Comparison of ENCODE assay signal across 16 cellular contexts in genomic region chr7:1220000-1220726, GRCh38. TPM values are rescaled to one million over a fixed set of nuclear protein-coding genes. Genes with fewer than 3 reads are reported as not detected.
A peak's percentile ranks its signal among the peaks of the same experiment; 100 is the strongest.
DNase-seq lines count a peak whose midpoint lies in the region; ATAC-seq and TF ChIP-seq lines count a peak whose summit lies in the region.
"Had no signal": no experiment of that assay in that cellular context is flagged by ENCODE, and none has a peak within 500 bp of the region (broad histone marks: within the 10 kb centered on the region; RNA-seq: fewer than 3 reads in every experiment).

No MANE protein-coding gene starts in this region.

- H3K9me2 ChIP-seq in SK-N-SH, result no peaks in the 10 kb centered on the region
- H3K9me2 ChIP-seq in hepatocyte (replicated peaks; ENCODE audit: insufficient read depth), result no peaks in the 10 kb centered on the region

- H2AFZ ChIP-seq in SK-N-SH (ENCODE audit: low read depth) (no peak overlapping the region), hepatocyte (no peak overlapping the region)
- H2AFZ ChIP-seq: GM23248 had no signal

- H3K27ac ChIP-seq in SK-N-SH (ENCODE audit: low read depth in 2 of 2, low read length in 1 of 2), result no peak overlapping the region
- H3K27ac ChIP-seq in hepatocyte, result no peak overlapping the region
- H3K27ac ChIP-seq: BLaER1, GM23248 had no signal

- H3K4me1 ChIP-seq in SK-N-SH (ENCODE audit: control insufficient read depth in 1 of 2, insufficient read depth in 2 of 2, low read depth in 1 of 2, low read length in 1 of 2) (no peaks in the 10 kb centered on the region), hepatocyte (ENCODE audit: insufficient read depth) (peaks cover 6% of the 10 kb centered on the region)

- no peak overlapping the region for H3K9ac ChIP-seq in SK-N-SH
- H3K9ac ChIP-seq: BLaER1, GM23248 had no signal

- CTCF ChIA-PET in SK-N-SH (lab: Yijun Ruan, JAX), result interaction anchor here (0.6 to 11.4 kb wide), 14 partner anchors 10 to 311 kb away, joined by 3 to 218 read pairs (median 5); no protein-coding TSS in a partner anchor

- TF ChIP-seq RAD21 in SK-N-SH (IDR thresholded peaks at IDR 0.05; ENCODE audit: low read length), result no peak

- no peaks in the 10 kb centered on the region for H3K36me3 ChIP-seq in SK-N-SH (replicated peaks in 1 of 2; ENCODE audit: control insufficient read depth in 1 of 2, insufficient read depth in 2 of 2, low read length in 1 of 2)
- no peaks in the 10 kb centered on the region for H3K36me3 ChIP-seq in H7 (replicated peaks; ENCODE audit: control insufficient read depth, insufficient read depth, low read length)
- H3K36me3 ChIP-seq in hepatocyte (replicated peaks; ENCODE audit: insufficient read depth, low read depth), result no peaks in the 10 kb centered on the region
- H3K36me3 ChIP-seq: BLaER1 had no signal

- no peak overlapping the region for H3K4me3 ChIP-seq in SK-N-SH (ENCODE audit: low read depth in 2 of 2, low read length in 1 of 2)
- no peak overlapping the region for H3K4me3 ChIP-seq in H7 (ENCODE audit: insufficient read depth, low read depth, low read length)
- no peak overlapping the region for H3K4me3 ChIP-seq in hepatocyte
- H3K4me3 ChIP-seq: BLaER1, GM23248 had no signal

- H3K9me3 ChIP-seq in SK-N-SH, result no peaks in the 10 kb centered on the region
- no peaks in the 10 kb centered on the region for H3K9me3 ChIP-seq in hepatocyte (ENCODE audit: low read depth)
- H3K9me3 ChIP-seq: BLaER1 had no signal

- TF ChIP-seq EP300 in SK-N-SH (IDR thresholded peaks at IDR 0.05; ENCODE audit: borderline replicate concordance in 1 of 2, low read depth in 1 of 2, low read length in 1 of 2), result no peak

- H4K20me1 ChIP-seq in SK-N-SH (ENCODE audit: insufficient read depth) (peaks cover 6% of the 10 kb centered on the region), hepatocyte (ENCODE audit: insufficient read depth, poor library complexity, severe bottlenecking) (no peaks in the 10 kb centered on the region)

- DNase-seq in SK-N-SH, result peak; percentile 22
- peak; percentile 38 for DNase-seq in H7
- DNase-seq in hepatocyte (ENCODE audit: low spot score), result peak; percentile 1
- DNase-seq in activated CD4-positive, CD25-positive, alpha-beta regulatory T cell (lab: John Stamatoyannopoulos, UW), result no peak
- DNase-seq in NCI-H82 (lab: John Stamatoyannopoulos, UW), result no peak
- DNase-seq: CD4-positive, alpha-beta memory T cell; DMS153; DMS79; GDM1; GM23248 had no signal

- H3K4me2 ChIP-seq in SK-N-SH (no peak overlapping the region), hepatocyte (no peak overlapping the region)
- H3K4me2 ChIP-seq: BLaER1 had no signal

- no peaks in the 10 kb centered on the region for H3F3A ChIP-seq in SK-N-SH (replicated peaks; ENCODE audit: insufficient read depth)

- H3K79me2 ChIP-seq in SK-N-SH (ENCODE audit: insufficient read depth) (no peaks in the 10 kb centered on the region), hepatocyte (no peaks in the 10 kb centered on the region)

- TF ChIP-seq CTCF in SK-N-SH (IDR thresholded peaks at IDR 0.05) (no peak), hepatocyte (IDR thresholded peaks at IDR 0.05; ENCODE audit: poor library complexity) (no peak)

- POLR2A ChIA-PET in SK-N-SH (lab: Yijun Ruan, JAX), result no interaction called here

- peaks cover 97% of the 10 kb centered on the region for H3K27me3 ChIP-seq in SK-N-SH (ENCODE audit: insufficient read depth)
- H3K27me3 ChIP-seq in H7 (ENCODE audit: control insufficient read depth, insufficient read depth, low read length), result peaks cover 43% of the 10 kb centered on the region
- peaks cover 58% of the 10 kb centered on the region for H3K27me3 ChIP-seq in hepatocyte

- WGBS in SK-N-SH (ENCODE audit: low lambda C conversion rate), result 12% methylated on average over 13 of the region's 13 CpGs
- 66% methylated on average over 12 of the region's 13 CpGs for WGBS in hepatocyte (ENCODE audit: low lambda C conversion rate, missing lambda C conversion rate)

- ATAC-seq in SK-N-SH treated with all-trans-retinoic acid at 6 μM for 48 hours, result no peak
- ATAC-seq in activated CD4-positive, CD25-positive, alpha-beta regulatory T cell treated with anti-CD3 and anti-CD28 coated beads, Interleukin-2, amount 50 U/mL, for 24 hours, result no peak

TF ChIP-seq in SK-N-SH, 30 proteins besides CTCF, POLR2A, EP300 and RAD21 (continues in another document):
- TF ChIP-seq YY1 (IDR thresholded peaks at IDR 0.05; ENCODE audit: low read depth), result no peak
- no peak for TF ChIP-seq EZH2phosphoT487 (IDR thresholded peaks at IDR 0.05; ENCODE audit: borderline replicate concordance, low read depth)
- no peak for TF ChIP-seq IRF3 (IDR thresholded peaks at IDR 0.05; ENCODE audit: low read depth, low read length)
- no peak for TF ChIP-seq TEAD4 (IDR thresholded peaks at IDR 0.05; ENCODE audit: borderline replicate concordance, insufficient read depth)
- TF ChIP-seq SIN3A (IDR thresholded peaks at IDR 0.05; ENCODE audit: borderline replicate concordance, low read depth, low read length), result no peak
- TF ChIP-seq FOXJ3 (CRISPR knock-in tag; IDR thresholded peaks at IDR 0.05), result no peak
- TF ChIP-seq MXI1 (IDR thresholded peaks at IDR 0.05; ENCODE audit: low read depth, low read length), result no peak
- no peak for TF ChIP-seq MEF2A (IDR thresholded peaks at IDR 0.05; ENCODE audit: borderline replicate concordance, low read depth)
- TF ChIP-seq FOSL2 (IDR thresholded peaks at IDR 0.05; ENCODE audit: borderline replicate concordance, low read depth), result no peak
- no peak for TF ChIP-seq NRF1 (IDR thresholded peaks at IDR 0.05; ENCODE audit: low read depth, low read length)
- TF ChIP-seq RCOR1 (IDR thresholded peaks at IDR 0.05; ENCODE audit: low read length), result no peak
- TF ChIP-seq, protein P1, sequence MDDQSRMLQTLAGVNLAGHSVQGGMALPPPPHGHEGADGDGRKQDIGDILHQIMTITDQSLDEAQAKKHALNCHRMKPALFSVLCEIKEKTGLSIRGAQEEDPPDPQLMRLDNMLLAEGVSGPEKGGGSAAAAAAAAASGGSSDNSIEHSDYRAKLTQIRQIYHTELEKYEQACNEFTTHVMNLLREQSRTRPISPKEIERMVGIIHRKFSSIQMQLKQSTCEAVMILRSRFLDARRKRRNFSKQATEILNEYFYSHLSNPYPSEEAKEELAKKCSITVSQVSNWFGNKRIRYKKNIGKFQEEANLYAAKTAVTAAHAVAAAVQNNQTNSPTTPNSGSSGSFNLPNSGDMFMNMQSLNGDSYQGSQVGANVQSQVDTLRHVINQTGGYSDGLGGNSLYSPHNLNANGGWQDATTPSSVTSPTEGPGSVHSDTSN (IDR thresholded peaks at IDR 0.05), result no peak
- no peak for TF ChIP-seq JUND (IDR thresholded peaks at IDR 0.05)

TF ChIP-seq in SK-N-SH treated with all-trans-retinoic acid at 6 μM for 48 hours, 23 proteins besides CTCF, POLR2A, EP300 and RAD21:
- TF ChIP-seq TOX (CRISPR knock-in tag; IDR thresholded peaks at IDR 0.05; ENCODE audit: borderline replicate concordance) (no peak), ZNF8 (CRISPR knock-in tag; IDR thresholded peaks at IDR 0.05) (no peak), ZNF70 (CRISPR knock-in tag; IDR thresholded peaks at IDR 0.05) (no peak), ZFP3 (CRISPR knock-in tag; IDR thresholded peaks at IDR 0.05) (no peak), CSDC2 (CRISPR knock-in tag; IDR thresholded peaks at IDR 0.05) (no peak), PPARA (CRISPR knock-in tag; IDR thresholded peaks at IDR 0.05; ENCODE audit: borderline replicate concordance) (no peak)
- TF ChIP-seq, protein P2, sequence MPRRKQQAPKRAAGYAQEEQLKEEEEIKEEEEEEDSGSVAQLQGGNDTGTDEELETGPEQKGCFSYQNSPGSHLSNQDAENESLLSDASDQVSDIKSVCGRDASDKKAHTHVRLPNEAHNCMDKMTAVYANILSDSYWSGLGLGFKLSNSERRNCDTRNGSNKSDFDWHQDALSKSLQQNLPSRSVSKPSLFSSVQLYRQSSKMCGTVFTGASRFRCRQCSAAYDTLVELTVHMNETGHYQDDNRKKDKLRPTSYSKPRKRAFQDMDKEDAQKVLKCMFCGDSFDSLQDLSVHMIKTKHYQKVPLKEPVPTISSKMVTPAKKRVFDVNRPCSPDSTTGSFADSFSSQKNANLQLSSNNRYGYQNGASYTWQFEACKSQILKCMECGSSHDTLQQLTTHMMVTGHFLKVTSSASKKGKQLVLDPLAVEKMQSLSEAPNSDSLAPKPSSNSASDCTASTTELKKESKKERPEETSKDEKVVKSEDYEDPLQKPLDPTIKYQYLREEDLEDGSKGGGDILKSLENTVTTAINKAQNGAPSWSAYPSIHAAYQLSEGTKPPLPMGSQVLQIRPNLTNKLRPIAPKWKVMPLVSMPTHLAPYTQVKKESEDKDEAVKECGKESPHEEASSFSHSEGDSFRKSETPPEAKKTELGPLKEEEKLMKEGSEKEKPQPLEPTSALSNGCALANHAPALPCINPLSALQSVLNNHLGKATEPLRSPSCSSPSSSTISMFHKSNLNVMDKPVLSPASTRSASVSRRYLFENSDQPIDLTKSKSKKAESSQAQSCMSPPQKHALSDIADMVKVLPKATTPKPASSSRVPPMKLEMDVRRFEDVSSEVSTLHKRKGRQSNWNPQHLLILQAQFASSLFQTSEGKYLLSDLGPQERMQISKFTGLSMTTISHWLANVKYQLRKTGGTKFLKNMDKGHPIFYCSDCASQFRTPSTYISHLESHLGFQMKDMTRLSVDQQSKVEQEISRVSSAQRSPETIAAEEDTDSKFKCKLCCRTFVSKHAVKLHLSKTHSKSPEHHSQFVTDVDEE (CRISPR knock-in tag; IDR thresholded peaks at IDR 0.05), result no peak

RNA-seq across cellular contexts. Expression of gene UNCX, which starts 12.5 kb away (rescaled TPM):
- polyA plus RNA-seq in SK-N-SH (2012; rRNA removed) (not detected in 2 replicates), hepatocyte (not detected in 2 replicates)
- polyA plus RNA-seq in SK-N-SH (2012; cell fraction: cytosol; rRNA removed), result not detected in 2 replicates
- not detected in 2 replicates for polyA plus RNA-seq in SK-N-SH (2012; cell fraction: nucleus; rRNA removed)
- not detected in 2 replicates for total RNA-seq in H7 (2014; rRNA removed; shearing (Covaris generic))
- total RNA-seq in hepatocyte, result not detected in 2 replicates
- total RNA-seq: CD4-positive, alpha-beta memory T cell; Daoy; GM23248 had no signal
- polyA plus RNA-seq: AG04450; CD14-positive monocyte; CD4-positive, alpha-beta memory T cell; GM23248 had no signal

Comparison
In these comparisons a context has a peak if more than half of its experiments do, and no peak if none do; other contexts are left out.
1. DNase-seq: peak in SK-N-SH (single experiment), H7 (single experiment) and hepatocyte (single experiment); none in activated CD4-positive, CD25-positive, alpha-beta regulatory T cell (0 of 4) and NCI-H82 (single experiment).